ENCODE assay signal across 2 cellular contexts in the genomic region with DNA sequence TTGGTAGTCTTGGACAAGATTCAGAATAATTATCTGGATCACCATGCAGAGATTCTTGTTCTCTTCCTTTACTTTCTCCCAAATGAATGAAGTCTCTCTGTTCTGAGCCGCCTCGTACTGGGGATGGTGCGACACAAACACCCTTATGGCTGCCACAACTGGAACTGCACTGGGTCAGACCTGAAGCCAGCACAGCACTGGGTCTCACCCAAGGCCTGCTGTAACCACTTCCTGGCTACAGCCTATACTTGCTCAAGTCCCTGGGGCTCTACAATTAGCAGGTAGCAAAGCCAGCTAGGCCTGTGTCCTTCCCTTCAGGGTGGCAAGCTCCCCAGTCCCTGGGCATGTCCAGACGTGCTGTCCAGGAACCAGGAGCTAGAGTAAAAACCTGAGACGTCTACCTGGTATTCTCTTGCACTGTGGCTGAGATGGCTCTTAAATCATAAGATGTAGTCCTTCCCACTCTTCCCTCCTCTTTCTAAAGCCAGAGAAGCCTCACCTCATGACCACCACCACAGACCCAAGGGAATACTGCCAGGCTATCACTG.
TF ChIP-seq lines count a peak whose summit lies in the region.

No MANE protein-coding gene starts in this region.

TF ChIP-seq in GM23338, 12 proteins besides CTCF, POLR2A, EP300 and RAD21 (continues in another document):
- no peak for TF ChIP-seq POLR2AphosphoS5 (IDR thresholded peaks at IDR 0.05; ENCODE audit: low read depth)
- TF ChIP-seq, protein P1, sequence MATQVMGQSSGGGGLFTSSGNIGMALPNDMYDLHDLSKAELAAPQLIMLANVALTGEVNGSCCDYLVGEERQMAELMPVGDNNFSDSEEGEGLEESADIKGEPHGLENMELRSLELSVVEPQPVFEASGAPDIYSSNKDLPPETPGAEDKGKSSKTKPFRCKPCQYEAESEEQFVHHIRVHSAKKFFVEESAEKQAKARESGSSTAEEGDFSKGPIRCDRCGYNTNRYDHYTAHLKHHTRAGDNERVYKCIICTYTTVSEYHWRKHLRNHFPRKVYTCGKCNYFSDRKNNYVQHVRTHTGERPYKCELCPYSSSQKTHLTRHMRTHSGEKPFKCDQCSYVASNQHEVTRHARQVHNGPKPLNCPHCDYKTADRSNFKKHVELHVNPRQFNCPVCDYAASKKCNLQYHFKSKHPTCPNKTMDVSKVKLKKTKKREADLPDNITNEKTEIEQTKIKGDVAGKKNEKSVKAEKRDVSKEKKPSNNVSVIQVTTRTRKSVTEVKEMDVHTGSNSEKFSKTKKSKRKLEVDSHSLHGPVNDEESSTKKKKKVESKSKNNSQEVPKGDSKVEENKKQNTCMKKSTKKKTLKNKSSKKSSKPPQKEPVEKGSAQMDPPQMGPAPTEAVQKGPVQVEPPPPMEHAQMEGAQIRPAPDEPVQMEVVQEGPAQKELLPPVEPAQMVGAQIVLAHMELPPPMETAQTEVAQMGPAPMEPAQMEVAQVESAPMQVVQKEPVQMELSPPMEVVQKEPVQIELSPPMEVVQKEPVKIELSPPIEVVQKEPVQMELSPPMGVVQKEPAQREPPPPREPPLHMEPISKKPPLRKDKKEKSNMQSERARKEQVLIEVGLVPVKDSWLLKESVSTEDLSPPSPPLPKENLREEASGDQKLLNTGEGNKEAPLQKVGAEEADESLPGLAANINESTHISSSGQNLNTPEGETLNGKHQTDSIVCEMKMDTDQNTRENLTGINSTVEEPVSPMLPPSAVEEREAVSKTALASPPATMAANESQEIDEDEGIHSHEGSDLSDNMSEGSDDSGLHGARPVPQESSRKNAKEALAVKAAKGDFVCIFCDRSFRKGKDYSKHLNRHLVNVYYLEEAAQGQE (IDR thresholded peaks at IDR 0.05; ENCODE audit: unreplicated experiment), result no peak
- no peak for TF ChIP-seq ZNF331 (CRISPR knock-in tag; IDR thresholded peaks at IDR 0.05; ENCODE audit: low read depth)
- TF ChIP-seq, protein P2, sequence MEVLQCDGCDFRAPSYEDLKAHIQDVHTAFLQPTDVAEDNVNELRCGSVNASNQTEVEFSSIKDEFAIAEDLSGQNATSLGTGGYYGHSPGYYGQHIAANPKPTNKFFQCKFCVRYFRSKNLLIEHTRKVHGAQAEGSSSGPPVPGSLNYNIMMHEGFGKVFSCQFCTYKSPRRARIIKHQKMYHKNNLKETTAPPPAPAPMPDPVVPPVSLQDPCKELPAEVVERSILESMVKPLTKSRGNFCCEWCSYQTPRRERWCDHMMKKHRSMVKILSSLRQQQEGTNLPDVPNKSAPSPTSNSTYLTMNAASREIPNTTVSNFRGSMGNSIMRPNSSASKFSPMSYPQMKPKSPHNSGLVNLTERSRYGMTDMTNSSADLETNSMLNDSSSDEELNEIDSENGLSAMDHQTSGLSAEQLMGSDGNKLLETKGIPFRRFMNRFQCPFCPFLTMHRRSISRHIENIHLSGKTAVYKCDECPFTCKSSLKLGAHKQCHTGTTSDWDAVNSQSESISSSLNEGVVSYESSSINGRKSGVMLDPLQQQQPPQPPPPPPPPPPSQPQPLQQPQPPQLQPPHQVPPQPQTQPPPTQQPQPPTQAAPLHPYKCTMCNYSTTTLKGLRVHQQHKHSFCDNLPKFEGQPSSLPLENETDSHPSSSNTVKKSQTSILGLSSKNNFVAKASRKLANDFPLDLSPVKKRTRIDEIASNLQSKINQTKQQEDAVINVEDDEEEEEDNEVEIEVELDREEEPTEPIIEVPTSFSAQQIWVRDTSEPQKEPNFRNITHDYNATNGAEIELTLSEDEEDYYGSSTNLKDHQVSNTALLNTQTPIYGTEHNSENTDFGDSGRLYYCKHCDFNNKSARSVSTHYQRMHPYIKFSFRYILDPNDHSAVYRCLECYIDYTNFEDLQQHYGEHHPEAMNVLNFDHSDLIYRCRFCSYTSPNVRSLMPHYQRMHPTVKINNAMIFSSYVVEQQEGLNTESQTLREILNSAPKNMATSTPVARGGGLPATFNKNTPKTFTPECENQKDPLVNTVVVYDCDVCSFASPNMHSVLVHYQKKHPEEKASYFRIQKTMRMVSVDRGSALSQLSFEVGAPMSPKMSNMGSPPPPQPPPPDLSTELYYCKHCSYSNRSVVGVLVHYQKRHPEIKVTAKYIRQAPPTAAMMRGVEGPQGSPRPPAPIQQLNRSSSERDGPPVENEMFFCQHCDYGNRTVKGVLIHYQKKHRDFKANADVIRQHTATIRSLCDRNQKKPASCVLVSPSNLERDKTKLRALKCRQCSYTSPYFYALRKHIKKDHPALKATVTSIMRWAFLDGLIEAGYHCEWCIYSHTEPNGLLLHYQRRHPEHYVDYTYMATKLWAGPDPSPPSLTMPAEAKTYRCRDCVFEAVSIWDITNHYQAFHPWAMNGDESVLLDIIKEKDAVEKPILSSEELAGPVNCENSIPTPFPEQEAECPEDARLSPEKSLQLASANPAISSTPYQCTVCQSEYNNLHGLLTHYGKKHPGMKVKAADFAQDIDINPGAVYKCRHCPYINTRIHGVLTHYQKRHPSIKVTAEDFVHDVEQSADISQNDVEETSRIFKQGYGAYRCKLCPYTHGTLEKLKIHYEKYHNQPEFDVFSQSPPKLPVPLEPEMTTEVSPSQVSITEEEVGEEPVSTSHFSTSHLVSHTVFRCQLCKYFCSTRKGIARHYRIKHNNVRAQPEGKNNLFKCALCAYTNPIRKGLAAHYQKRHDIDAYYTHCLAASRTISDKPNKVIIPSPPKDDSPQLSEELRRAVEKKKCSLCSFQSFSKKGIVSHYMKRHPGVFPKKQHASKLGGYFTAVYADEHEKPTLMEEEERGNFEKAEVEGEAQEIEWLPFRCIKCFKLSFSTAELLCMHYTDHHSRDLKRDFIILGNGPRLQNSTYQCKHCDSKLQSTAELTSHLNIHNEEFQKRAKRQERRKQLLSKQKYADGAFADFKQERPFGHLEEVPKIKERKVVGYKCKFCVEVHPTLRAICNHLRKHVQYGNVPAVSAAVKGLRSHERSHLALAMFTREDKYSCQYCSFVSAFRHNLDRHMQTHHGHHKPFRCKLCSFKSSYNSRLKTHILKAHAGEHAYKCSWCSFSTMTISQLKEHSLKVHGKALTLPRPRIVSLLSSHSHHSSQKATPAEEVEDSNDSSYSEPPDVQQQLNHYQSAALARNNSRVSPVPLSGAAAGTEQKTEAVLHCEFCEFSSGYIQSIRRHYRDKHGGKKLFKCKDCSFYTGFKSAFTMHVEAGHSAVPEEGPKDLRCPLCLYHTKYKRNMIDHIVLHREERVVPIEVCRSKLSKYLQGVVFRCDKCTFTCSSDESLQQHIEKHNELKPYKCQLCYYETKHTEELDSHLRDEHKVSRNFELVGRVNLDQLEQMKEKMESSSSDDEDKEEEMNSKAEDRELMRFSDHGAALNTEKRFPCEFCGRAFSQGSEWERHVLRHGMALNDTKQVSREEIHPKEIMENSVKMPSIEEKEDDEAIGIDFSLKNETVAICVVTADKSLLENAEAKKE (CRISPR knock-in tag; IDR thresholded peaks at IDR 0.05), result no peak
- no peak for TF ChIP-seq NANOG (IDR thresholded peaks at IDR 0.05; ENCODE audit: borderline replicate concordance)
- TF ChIP-seq JUNB (IDR thresholded peaks at IDR 0.05; ENCODE audit: unreplicated experiment), result no peak
- TF ChIP-seq, protein P3, sequence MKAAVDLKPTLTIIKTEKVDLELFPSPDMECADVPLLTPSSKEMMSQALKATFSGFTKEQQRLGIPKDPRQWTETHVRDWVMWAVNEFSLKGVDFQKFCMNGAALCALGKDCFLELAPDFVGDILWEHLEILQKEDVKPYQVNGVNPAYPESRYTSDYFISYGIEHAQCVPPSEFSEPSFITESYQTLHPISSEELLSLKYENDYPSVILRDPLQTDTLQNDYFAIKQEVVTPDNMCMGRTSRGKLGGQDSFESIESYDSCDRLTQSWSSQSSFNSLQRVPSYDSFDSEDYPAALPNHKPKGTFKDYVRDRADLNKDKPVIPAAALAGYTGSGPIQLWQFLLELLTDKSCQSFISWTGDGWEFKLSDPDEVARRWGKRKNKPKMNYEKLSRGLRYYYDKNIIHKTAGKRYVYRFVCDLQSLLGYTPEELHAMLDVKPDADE (IDR thresholded peaks at IDR 0.05), result no peak
- TF ChIP-seq EZH2phosphoT487 (IDR thresholded peaks at IDR 0.05; ENCODE audit: unreplicated experiment), result no peak
- no peak for TF ChIP-seq ZNF114 (CRISPR knock-in tag; IDR thresholded peaks at IDR 0.05)

TF ChIP-seq in HepG2, 621 proteins besides CTCF, POLR2A, EP300 and RAD21 (continues in another document):
- TF ChIP-seq, protein P4, sequence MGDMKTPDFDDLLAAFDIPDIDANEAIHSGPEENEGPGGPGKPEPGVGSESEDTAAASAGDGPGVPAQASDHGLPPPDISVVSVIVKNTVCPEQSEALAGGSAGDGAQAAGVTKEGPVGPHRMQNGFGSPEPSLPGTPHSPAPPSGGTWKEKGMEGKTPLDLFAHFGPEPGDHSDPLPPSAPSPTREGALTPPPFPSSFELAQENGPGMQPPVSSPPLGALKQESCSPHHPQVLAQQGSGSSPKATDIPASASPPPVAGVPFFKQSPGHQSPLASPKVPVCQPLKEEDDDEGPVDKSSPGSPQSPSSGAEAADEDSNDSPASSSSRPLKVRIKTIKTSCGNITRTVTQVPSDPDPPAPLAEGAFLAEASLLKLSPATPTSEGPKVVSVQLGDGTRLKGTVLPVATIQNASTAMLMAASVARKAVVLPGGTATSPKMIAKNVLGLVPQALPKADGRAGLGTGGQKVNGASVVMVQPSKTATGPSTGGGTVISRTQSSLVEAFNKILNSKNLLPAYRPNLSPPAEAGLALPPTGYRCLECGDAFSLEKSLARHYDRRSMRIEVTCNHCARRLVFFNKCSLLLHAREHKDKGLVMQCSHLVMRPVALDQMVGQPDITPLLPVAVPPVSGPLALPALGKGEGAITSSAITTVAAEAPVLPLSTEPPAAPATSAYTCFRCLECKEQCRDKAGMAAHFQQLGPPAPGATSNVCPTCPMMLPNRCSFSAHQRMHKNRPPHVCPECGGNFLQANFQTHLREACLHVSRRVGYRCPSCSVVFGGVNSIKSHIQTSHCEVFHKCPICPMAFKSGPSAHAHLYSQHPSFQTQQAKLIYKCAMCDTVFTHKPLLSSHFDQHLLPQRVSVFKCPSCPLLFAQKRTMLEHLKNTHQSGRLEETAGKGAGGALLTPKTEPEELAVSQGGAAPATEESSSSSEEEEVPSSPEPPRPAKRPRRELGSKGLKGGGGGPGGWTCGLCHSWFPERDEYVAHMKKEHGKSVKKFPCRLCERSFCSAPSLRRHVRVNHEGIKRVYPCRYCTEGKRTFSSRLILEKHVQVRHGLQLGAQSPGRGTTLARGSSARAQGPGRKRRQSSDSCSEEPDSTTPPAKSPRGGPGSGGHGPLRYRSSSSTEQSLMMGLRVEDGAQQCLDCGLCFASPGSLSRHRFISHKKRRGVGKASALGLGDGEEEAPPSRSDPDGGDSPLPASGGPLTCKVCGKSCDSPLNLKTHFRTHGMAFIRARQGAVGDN (CRISPR knock-in tag; IDR thresholded peaks at IDR 0.05), result no peak
- TF ChIP-seq PHF21A (CRISPR knock-in tag; IDR thresholded peaks at IDR 0.05) (no peak), GFI1 (CRISPR knock-in tag; IDR thresholded peaks at IDR 0.05; ENCODE audit: borderline replicate concordance) (no peak), ZNF331 (CRISPR knock-in tag; IDR thresholded peaks at IDR 0.05) (no peak)
- TF ChIP-seq, protein P5, sequence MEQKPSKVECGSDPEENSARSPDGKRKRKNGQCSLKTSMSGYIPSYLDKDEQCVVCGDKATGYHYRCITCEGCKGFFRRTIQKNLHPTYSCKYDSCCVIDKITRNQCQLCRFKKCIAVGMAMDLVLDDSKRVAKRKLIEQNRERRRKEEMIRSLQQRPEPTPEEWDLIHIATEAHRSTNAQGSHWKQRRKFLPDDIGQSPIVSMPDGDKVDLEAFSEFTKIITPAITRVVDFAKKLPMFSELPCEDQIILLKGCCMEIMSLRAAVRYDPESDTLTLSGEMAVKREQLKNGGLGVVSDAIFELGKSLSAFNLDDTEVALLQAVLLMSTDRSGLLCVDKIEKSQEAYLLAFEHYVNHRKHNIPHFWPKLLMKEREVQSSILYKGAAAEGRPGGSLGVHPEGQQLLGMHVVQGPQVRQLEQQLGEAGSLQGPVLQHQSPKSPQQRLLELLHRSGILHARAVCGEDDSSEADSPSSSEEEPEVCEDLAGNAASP (CRISPR knock-in tag; IDR thresholded peaks at IDR 0.05; ENCODE audit: borderline replicate concordance), result no peak
- TF ChIP-seq, protein P6, sequence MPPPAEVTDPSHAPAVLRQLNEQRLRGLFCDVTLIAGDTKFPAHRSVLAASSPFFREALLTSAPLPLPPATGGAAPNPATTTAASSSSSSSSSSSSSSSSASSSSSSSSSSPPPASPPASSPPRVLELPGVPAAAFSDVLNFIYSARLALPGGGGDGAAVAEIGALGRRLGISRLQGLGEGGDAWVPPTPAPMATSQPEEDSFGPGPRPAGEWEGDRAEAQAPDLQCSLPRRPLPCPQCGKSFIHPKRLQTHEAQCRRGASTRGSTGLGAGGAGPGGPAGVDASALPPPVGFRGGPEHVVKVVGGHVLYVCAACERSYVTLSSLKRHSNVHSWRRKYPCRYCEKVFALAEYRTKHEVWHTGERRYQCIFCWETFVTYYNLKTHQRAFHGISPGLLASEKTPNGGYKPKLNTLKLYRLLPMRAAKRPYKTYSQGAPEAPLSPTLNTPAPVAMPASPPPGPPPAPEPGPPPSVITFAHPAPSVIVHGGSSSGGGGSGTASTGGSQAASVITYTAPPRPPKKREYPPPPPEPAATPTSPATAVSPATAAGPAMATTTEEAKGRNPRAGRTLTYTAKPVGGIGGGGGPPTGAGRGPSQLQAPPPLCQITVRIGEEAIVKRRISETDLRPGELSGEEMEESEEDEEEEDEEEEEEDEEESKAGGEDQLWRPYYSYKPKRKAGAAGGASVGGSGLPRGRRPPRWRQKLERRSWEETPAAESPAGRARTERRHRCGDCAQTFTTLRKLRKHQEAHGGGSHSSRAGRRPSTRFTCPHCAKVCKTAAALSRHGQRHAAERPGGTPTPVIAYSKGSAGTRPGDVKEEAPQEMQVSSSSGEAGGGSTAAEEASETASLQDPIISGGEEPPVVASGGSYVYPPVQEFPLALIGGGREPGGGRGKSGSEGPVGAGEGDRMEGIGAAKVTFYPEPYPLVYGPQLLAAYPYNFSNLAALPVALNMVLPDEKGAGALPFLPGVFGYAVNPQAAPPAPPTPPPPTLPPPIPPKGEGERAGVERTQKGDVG (CRISPR knock-in tag; IDR thresholded peaks at IDR 0.05; ENCODE audit: borderline replicate concordance), result no peak
- TF ChIP-seq, protein P7, sequence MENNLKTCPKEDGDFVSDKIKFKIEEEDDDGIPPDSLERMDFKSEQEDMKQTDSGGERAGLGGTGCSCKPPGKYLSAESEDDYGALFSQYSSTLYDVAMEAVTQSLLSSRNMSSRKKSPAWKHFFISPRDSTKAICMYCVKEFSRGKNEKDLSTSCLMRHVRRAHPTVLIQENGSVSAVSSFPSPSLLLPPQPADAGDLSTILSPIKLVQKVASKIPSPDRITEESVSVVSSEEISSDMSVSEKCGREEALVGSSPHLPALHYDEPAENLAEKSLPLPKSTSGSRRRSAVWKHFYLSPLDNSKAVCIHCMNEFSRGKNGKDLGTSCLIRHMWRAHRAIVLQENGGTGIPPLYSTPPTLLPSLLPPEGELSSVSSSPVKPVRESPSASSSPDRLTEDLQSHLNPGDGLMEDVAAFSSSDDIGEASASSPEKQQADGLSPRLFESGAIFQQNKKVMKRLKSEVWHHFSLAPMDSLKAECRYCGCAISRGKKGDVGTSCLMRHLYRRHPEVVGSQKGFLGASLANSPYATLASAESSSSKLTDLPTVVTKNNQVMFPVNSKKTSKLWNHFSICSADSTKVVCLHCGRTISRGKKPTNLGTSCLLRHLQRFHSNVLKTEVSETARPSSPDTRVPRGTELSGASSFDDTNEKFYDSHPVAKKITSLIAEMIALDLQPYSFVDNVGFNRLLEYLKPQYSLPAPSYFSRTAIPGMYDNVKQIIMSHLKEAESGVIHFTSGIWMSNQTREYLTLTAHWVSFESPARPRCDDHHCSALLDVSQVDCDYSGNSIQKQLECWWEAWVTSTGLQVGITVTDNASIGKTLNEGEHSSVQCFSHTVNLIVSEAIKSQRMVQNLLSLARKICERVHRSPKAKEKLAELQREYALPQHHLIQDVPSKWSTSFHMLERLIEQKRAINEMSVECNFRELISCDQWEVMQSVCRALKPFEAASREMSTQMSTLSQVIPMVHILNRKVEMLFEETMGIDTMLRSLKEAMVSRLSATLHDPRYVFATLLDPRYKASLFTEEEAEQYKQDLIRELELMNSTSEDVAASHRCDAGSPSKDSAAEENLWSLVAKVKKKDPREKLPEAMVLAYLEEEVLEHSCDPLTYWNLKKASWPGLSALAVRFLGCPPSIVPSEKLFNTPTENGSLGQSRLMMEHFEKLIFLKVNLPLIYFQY (CRISPR knock-in tag; IDR thresholded peaks at IDR 0.05; ENCODE audit: borderline replicate concordance), result no peak
